Comparison of ENCODE assay signal across 12 cellular contexts in genomic region chr1:152050886-152051764, GRCh38. TPM values are rescaled to one million over a fixed set of nuclear protein-coding genes. Genes with fewer than 3 reads are reported as not detected.
DNase-seq lines count a peak whose midpoint lies in the region; ATAC-seq and TF ChIP-seq lines count a peak whose summit lies in the region.
"Had no signal": no experiment of that assay in that cellular context is flagged by ENCODE, and none has a peak within 500 bp of the region (broad histone marks: within the 10 kb centered on the region; RNA-seq: fewer than 3 reads in every experiment).

No MANE protein-coding gene starts in this region.

- H3K36me3 Mint-ChIP-seq in activated naive CD4-positive, alpha-beta T cell treated with anti-CD3 and anti-CD28 coated beads, Interleukin-2, amount 10 ng/mL, durations not matched to agents 7 days and 5 days, result no peaks in the 10 kb centered on the region
- H3K36me3 Mint-ChIP-seq in type B pancreatic cell, result no peaks in the 10 kb centered on the region

- H3K9me3 Mint-ChIP-seq in activated naive CD4-positive, alpha-beta T cell treated with anti-CD3 and anti-CD28 coated beads, Interleukin-2, amount 10 ng/mL, durations not matched to agents 7 days and 5 days, result no peaks in the 10 kb centered on the region
- H3K9me3 Mint-ChIP-seq in type B pancreatic cell, result no peaks in the 10 kb centered on the region

- peak overlapping the region; percentile 57 for H3K27ac Mint-ChIP-seq in activated naive CD4-positive, alpha-beta T cell treated with anti-CD3 and anti-CD28 coated beads, Interleukin-2, amount 10 ng/mL, durations not matched to agents 7 days and 5 days
- H3K27ac Mint-ChIP-seq in type B pancreatic cell, result peak overlapping the region; percentile 91

- no peak overlapping the region for H3K4me3 Mint-ChIP-seq in activated naive CD4-positive, alpha-beta T cell treated with anti-CD3 and anti-CD28 coated beads, Interleukin-2, amount 10 ng/mL, durations not matched to agents 7 days and 5 days
- peak overlapping the region; percentile 74 for H3K4me3 Mint-ChIP-seq in type B pancreatic cell

- no peak for ATAC-seq in GM21447 (IDR thresholded peaks at IDR 0.05; ENCODE audit: unreplicated experiment)
- ATAC-seq: left lung had no signal

- CTCF ChIA-PET in activated naive CD4-positive, alpha-beta T cell treated with anti-CD3 and anti-CD28 coated beads, Interleukin-2, amount 10 ng/mL, durations not matched to agents 7 days and 5 days (lab: Charles Lee), result interaction anchor here (0.7 to 15.6 kb wide), 5 partner anchors 10 to 407 kb away, joined by 3 to 270 read pairs (median 6); partner anchors contain the start of gene S100A11

- H3K27me3 Mint-ChIP-seq in activated naive CD4-positive, alpha-beta T cell treated with anti-CD3 and anti-CD28 coated beads, Interleukin-2, amount 10 ng/mL, durations not matched to agents 7 days and 5 days, result peaks cover 33% of the 10 kb centered on the region
- peaks cover 35% of the 10 kb centered on the region for H3K27me3 Mint-ChIP-seq in type B pancreatic cell

- H3K4me1 Mint-ChIP-seq in activated naive CD4-positive, alpha-beta T cell treated with anti-CD3 and anti-CD28 coated beads, Interleukin-2, amount 10 ng/mL, durations not matched to agents 7 days and 5 days, result peaks cover 41% of the 10 kb centered on the region
- peaks cover 18% of the 10 kb centered on the region for H3K4me1 Mint-ChIP-seq in type B pancreatic cell (ENCODE audit: unreplicated experiment)

- no peak for TF ChIP-seq CTCF in type B pancreatic cell (conservative IDR thresholded peaks at IDR 0.05)

- no peak for DNase-seq in activated naive CD4-positive, alpha-beta T cell treated with anti-CD3 and anti-CD28 coated beads, Interleukin-2, amount 10 ng/mL, durations not matched to agents 7 days and 5 days
- no peak for DNase-seq in activated naive CD4-positive, alpha-beta T cell treated with Interleukin-2 at 50 U/mL for 16 hours
- DNase-seq in RKO (ENCODE audit: low spot score) (peak; percentile 16), fibroblast of peridontal ligament (ENCODE audit: extremely low read depth) (peak; percentile 30), type B pancreatic cell (ENCODE audit: extremely low spot score, unreplicated experiment) (no peak), 8988T (no peak)
- DNase-seq in stimulated activated CD4-positive, alpha-beta T cell treated with anti-CD3 and anti-CD28 coated beads, Interleukin-12 subunit alpha, Interleukin-12 subunit beta, amount 100 ng/mL, for 4 hours, result no peak
- DNase-seq: glutamatergic neuron, left lung, Peyer's patch, uterus had no signal

RNA-seq across cellular contexts. Expression of gene S100A11, which starts 14.3 kb away (rescaled TPM):
- total RNA-seq in type B pancreatic cell (ENCODE audit: low replicate concordance), result 511 and 1,438 TPM in 2 replicates

RNA-seq across cellular contexts. Expression of gene TCHHL1, which starts 37.7 kb away (rescaled TPM):
- 6.5 and 22.3 TPM in 2 replicates for total RNA-seq in type B pancreatic cell (ENCODE audit: low replicate concordance)
- total RNA-seq: left lung, Peyer's patch, uterus had no signal

RNA-seq across cellular contexts. Expression of gene S100A10, which starts 57.5 kb away (rescaled TPM):
- 316 and 1,258 TPM in 2 replicates for total RNA-seq in type B pancreatic cell (ENCODE audit: low replicate concordance)

Comparison
In these comparisons a context has a peak if more than half of its experiments do, and no peak if none do; other contexts are left out.
1. DNase-seq: peak in RKO (single experiment) and fibroblast of peridontal ligament (single experiment); none in activated naive CD4-positive, alpha-beta T cell treated with anti-CD3 and anti-CD28 coated beads, Interleukin-2, amount 10 ng/mL, durations not matched to agents 7 days and 5 days (single experiment), activated naive CD4-positive, alpha-beta T cell treated with Interleukin-2 at 50 U/mL for 16 hours (single experiment), type B pancreatic cell (single experiment), 8988T (single experiment) and stimulated activated CD4-positive, alpha-beta T cell treated with anti-CD3 and anti-CD28 coated beads, Interleukin-12 subunit alpha, Interleukin-12 subunit beta, amount 100 ng/mL, for 4 hours (single experiment).